In the genomic region with DNA sequence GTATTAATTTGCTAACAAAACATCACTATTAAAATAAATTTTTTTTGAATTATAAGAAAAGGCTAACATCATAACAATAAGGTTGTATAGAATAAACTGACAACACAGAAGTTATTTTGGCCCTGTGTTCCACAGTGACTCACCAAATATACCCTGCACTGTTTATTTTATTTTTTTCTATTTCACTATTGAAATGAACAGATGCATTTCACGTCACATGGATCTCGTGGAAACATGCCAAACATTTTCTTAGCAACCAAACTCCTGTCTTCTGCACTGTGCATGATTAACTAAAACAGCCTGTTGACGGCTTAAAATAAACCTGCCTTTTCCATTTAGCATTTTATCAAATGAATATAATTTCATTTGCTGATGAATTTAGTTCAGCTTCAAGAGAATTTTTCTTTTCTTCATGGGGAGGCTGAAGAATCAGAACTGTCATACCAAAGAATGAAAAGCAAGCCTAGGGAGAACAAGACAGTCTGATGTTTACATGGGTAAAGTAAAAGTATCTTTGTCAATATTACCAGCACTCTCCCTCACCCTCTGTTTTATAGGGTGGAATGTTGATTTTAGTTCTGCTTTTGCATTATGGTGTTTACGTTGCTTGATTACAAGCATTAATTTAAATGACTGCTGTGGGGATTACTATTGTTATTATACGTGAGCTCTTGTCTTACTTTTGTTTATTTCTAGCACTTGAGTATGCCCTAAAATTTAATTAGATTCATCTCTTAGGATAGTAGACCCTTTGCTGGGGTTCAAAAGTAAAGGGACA, we compare ENCODE assay signal across 7 cellular contexts.
A peak's percentile ranks its signal among the peaks of the same experiment; 100 is the strongest.
DNase-seq lines count a peak whose midpoint lies in the region; ATAC-seq and TF ChIP-seq lines count a peak whose summit lies in the region.

No MANE protein-coding gene starts in this region.

- ATAC-seq in GM19035 (IDR thresholded peaks at IDR 0.05; ENCODE audit: unreplicated experiment) (peak; percentile 64), HG03342 (IDR thresholded peaks at IDR 0.05; ENCODE audit: unreplicated experiment) (peak; percentile 76), GM19324 (IDR thresholded peaks at IDR 0.05; ENCODE audit: low FRiP score, unreplicated experiment) (no peak)

- H3K4me3 ChIP-seq in fibroblast of pulmonary artery (replicated peaks; ENCODE audit: low read depth, low read length) = peak overlapping the region; percentile 9

- H3K27ac ChIP-seq in temporal lobe (ENCODE audit: low read depth, low read length) = peak overlapping the region; percentile 73

- no peak for TF ChIP-seq CTCF in fibroblast of pulmonary artery (IDR thresholded peaks at IDR 0.05; ENCODE audit: low read length, missing control alignments)

- DNase-seq in NCI-H748 treated with DMSO at 0.1 percent for 48 hours (lab: John Stamatoyannopoulos, UW) = peak; percentile 95
- peak; percentile 98 for DNase-seq in fibroblast of pulmonary artery (ENCODE audit: low read depth)
- DNase-seq in LoVo (ENCODE audit: low spot score) = no peak
